In the genomic region with DNA sequence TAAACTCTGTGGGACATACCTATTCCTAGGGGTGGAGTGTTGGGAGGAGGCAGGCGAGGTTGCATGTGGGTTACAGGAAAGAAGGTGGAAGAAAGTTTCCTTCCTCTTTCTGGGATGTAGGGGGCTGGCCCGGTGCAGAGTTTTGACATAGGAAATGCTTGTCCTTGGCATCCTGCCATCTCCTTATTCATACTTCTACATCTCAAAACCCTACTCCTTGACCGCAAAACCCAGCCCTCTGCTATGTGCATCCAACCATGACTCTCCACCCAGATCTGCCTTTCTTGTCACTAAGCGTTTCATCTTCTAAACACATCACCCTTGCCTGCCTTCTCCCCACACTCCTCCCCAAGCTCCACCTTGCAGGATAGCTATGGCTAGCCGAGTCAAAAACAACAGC, we compare ENCODE assay signal across 8 cellular contexts. TPM values are rescaled to one million over a fixed set of nuclear protein-coding genes. Genes with fewer than 3 reads are reported as not detected.
DNase-seq lines count a peak whose midpoint lies in the region; ATAC-seq and TF ChIP-seq lines count a peak whose summit lies in the region.
"Not testable (repeated sequence)": the region's sequence is repeated elsewhere in the genome, so short reads cannot be mapped to it uniquely, and the experiment has no call there.

No MANE protein-coding gene starts in this region.

- peaks cover 42% of the 10 kb centered on the region for H3K4me1 ChIP-seq in CD8-positive, alpha-beta T cell (ENCODE audit: insufficient read depth, low read length)
- H3K4me1 ChIP-seq in left ventricle myocardium inferior = peaks cover 26% of the 10 kb centered on the region

- H3K27ac Mint-ChIP-seq in CD8-positive, alpha-beta T cell = peak overlapping the region; percentile 84
- H3K27ac Mint-ChIP-seq in activated B cell treated with CpG ODN at 0.5 μM for 24 hours = peak overlapping the region; percentile 39
- H3K27ac Mint-ChIP-seq in activated naive CD8-positive, alpha-beta T cell treated with anti-CD3 and anti-CD28 coated beads for 36 hours = peak overlapping the region; percentile 38

- intact Hi-C loops in CD8-positive, alpha-beta T cell (cut with DNase I, micrococcal nuclease) = loop anchor here in 1 of 2 experiments (5.0 kb wide), 1 partner anchor 82 kb away; no protein-coding TSS in a partner anchor
- intact Hi-C loops in activated B cell treated with CpG ODN at 0.5 μM for 24 hours (cut with micrococcal nuclease) = loop anchor here (5.0 kb wide), 1 partner anchor 68 kb away; a partner anchor contains a TSS
- intact Hi-C loops in left ventricle myocardium inferior (cut with micrococcal nuclease) = not testable (repeated sequence)

- not testable (repeated sequence) for TF ChIP-seq CTCF in CD8-positive, alpha-beta T cell (IDR thresholded peaks at IDR 0.05); activated B cell treated with CpG ODN at 0.5 μM for 24 hours (IDR thresholded peaks at IDR 0.05); left ventricle myocardium inferior (IDR thresholded peaks at IDR 0.05; ENCODE audit: borderline replicate concordance)

- H3K27me3 ChIP-seq in CD8-positive, alpha-beta T cell (ENCODE audit: insufficient read depth, low read length); left ventricle myocardium inferior (ENCODE audit: low read depth): not testable (repeated sequence)

- H3K27ac ChIP-seq in CD8-positive, alpha-beta T cell (ENCODE audit: low read depth, low read length) = peak overlapping the region; percentile 69
- peak overlapping the region; percentile 80 for H3K27ac ChIP-seq in left ventricle myocardium inferior (replicated peaks)

- H3K36me3 Mint-ChIP-seq in CD8-positive, alpha-beta T cell; activated B cell treated with CpG ODN at 0.5 μM for 24 hours (ENCODE audit: low read depth); activated naive CD8-positive, alpha-beta T cell treated with anti-CD3 and anti-CD28 coated beads for 36 hours: not testable (repeated sequence)

- not testable (repeated sequence) for H3K9me3 Mint-ChIP-seq in CD8-positive, alpha-beta T cell; activated B cell treated with CpG ODN at 0.5 μM for 24 hours; activated naive CD8-positive, alpha-beta T cell treated with anti-CD3 and anti-CD28 coated beads for 36 hours

- DNase-seq in CD8-positive, alpha-beta T cell = peak; percentile 4 to 77 (median 56)
- DNase-seq in NCI-H187 (lab: John Stamatoyannopoulos, UW) (peak; percentile 17 to 47), activated B cell treated with CpG ODN at 0.5 μM for 24 hours (peak; percentile 29), left ventricle myocardium inferior (peak; percentile 19)
- DNase-seq in activated naive CD8-positive, alpha-beta T cell treated with anti-CD3 and anti-CD28 coated beads for 36 hours = peak; percentile 65
- DNase-seq in stimulated activated CD4-positive, alpha-beta T cell treated with anti-CD3 and anti-CD28 coated beads, TNF-alpha, amount 100 ng/mL, for 24 hours (ENCODE audit: low read depth in 3 of 3) = peak; percentile 15 to 28 (median 20)

- not testable (repeated sequence) for H3K36me3 ChIP-seq in CD8-positive, alpha-beta T cell (ENCODE audit: insufficient read depth, low read length); left ventricle myocardium inferior

- H3K4me1 Mint-ChIP-seq in CD8-positive, alpha-beta T cell (ENCODE audit: low read depth) = peaks cover 45% of the 10 kb centered on the region
- peaks cover 19% of the 10 kb centered on the region for H3K4me1 Mint-ChIP-seq in activated B cell treated with CpG ODN at 0.5 μM for 24 hours
- peaks cover 42% of the 10 kb centered on the region for H3K4me1 Mint-ChIP-seq in activated naive CD8-positive, alpha-beta T cell treated with anti-CD3 and anti-CD28 coated beads for 36 hours

- not testable (repeated sequence) for H3K9me3 ChIP-seq in CD8-positive, alpha-beta T cell (ENCODE audit: low read length); left ventricle myocardium inferior (replicated peaks)

- POLR2A ChIA-PET in CD8-positive, alpha-beta T cell (lab: Charles Lee) = interaction anchor here (0.7 kb wide), 1 partner anchor 287 kb away, joined by 3 read pairs; no protein-coding TSS in a partner anchor
- POLR2A ChIA-PET in activated B cell treated with CpG ODN at 0.5 μM for 24 hours (lab: Charles Lee) = not testable (repeated sequence)

- H3K4me3 ChIP-seq in CD8-positive, alpha-beta T cell (ENCODE audit: low read depth, low read length) = peak overlapping the region; percentile 23
- H3K4me3 ChIP-seq in left ventricle myocardium inferior = peak overlapping the region; percentile 42

- H3K27me3 Mint-ChIP-seq in CD8-positive, alpha-beta T cell (ENCODE audit: low read depth); activated B cell treated with CpG ODN at 0.5 μM for 24 hours; activated naive CD8-positive, alpha-beta T cell treated with anti-CD3 and anti-CD28 coated beads for 36 hours: not testable (repeated sequence)

- ATAC-seq in CD8-positive, alpha-beta T cell = peak; percentile 92
- peak; percentile 99 for ATAC-seq in GM19395 (IDR thresholded peaks at IDR 0.05; ENCODE audit: unreplicated experiment)
- ATAC-seq in HG03045 (IDR thresholded peaks at IDR 0.05; ENCODE audit: unreplicated experiment) = peak; percentile 96
- peak; percentile 95 for ATAC-seq in activated B cell treated with CpG ODN at 0.5 μM for 24 hours (ENCODE audit: low read depth)

- CTCF ChIA-PET in CD8-positive, alpha-beta T cell (lab: Charles Lee); activated B cell treated with CpG ODN at 0.5 μM for 24 hours (lab: Charles Lee): not testable (repeated sequence)

- H3K4me3 Mint-ChIP-seq in CD8-positive, alpha-beta T cell = peak overlapping the region; percentile 55
- H3K4me3 Mint-ChIP-seq in activated B cell treated with CpG ODN at 0.5 μM for 24 hours = peak overlapping the region; percentile 29
- peak overlapping the region; percentile 40 for H3K4me3 Mint-ChIP-seq in activated naive CD8-positive, alpha-beta T cell treated with anti-CD3 and anti-CD28 coated beads for 36 hours

RNA-seq across cellular contexts. Expression of a gene that starts 48.5 kb away (rescaled TPM):
- not detected for total RNA-seq in CD8-positive, alpha-beta T cell
- not detected in 2 replicates for total RNA-seq in activated B cell treated with CpG ODN at 0.5 μM for 24 hours
- not detected for total RNA-seq in activated naive CD8-positive, alpha-beta T cell treated with anti-CD3 and anti-CD28 coated beads for 36 hours
- not detected for total RNA-seq in left ventricle myocardium inferior

Comparison
In these comparisons a context has a peak if more than half of its experiments do, and no peak if none do; other contexts are left out.
1. Peak in every context shown above with its lines: DNase-seq, ATAC-seq, H3K4me3 ChIP-seq and H3K27ac ChIP-seq.